1 cellular context compared by ENCODE assay signal in genomic region chr17:32298298-32298697, GRCh38.
TF ChIP-seq lines count a peak whose summit lies in the region.

No MANE protein-coding gene starts in this region.

TF ChIP-seq in K562, 482 proteins besides CTCF, POLR2A, EP300 and RAD21:
- TF ChIP-seq ZNF644 (tag; IDR thresholded peaks at IDR 0.05; ENCODE audit: low read depth) (no peak), FOXA1 (IDR thresholded peaks at IDR 0.05; ENCODE audit: borderline replicate concordance) (no peak), UBTF (IDR thresholded peaks at IDR 0.05; ENCODE audit: borderline replicate concordance in 1 of 2, low read depth in 2 of 2, low read length in 2 of 2) (no peak)
